9 cellular contexts compared by ENCODE assay signal in the genomic region with DNA sequence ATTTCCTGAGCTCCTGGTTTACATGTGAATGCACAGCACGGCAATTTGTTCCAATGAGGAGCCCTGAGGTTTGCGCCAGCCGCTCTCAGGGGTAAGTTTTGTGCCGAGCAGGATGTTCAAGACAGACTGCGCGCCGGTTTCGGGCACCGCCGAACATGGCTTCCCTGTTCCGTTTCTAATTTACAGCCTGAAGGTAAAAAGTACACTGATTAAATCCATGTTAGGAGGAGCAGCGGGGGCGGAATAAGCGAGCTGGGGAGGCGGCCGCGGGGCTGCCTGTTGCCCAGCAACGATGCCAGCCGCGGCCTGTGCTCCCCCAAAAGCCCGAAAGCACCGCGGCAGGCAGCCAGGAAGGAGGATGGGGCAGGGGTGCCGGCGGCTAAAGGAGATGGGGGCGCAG. TPM values are rescaled to one million over a fixed set of nuclear protein-coding genes. Genes with fewer than 3 reads are reported as not detected.
DNase-seq lines count a peak whose midpoint lies in the region; ATAC-seq and TF ChIP-seq lines count a peak whose summit lies in the region.
"Had no signal": no experiment of that assay in that cellular context is flagged by ENCODE, and none has a peak within 500 bp of the region (broad histone marks: within the 10 kb centered on the region; RNA-seq: fewer than 3 reads in every experiment).

No MANE protein-coding gene starts in this region.

- CTCF ChIA-PET in activated naive CD4-positive, alpha-beta T cell treated with anti-CD3 and anti-CD28 coated beads for 36 hours (lab: Charles Lee), result interaction anchor here (0.6 to 5.2 kb wide), 32 partner anchors 9 to 432 kb away, joined by 3 to 45 read pairs (median 6); a partner anchor contains a TSS

- H3K36me3 ChIP-seq in body of pancreas (replicated peaks in 1 of 2; ENCODE audit: insufficient read depth in 1 of 2, low read depth in 2 of 2), result no peaks in the 10 kb centered on the region
- H3K36me3 ChIP-seq: MG63 had no signal

- peak overlapping the region; percentile 100 for H3K27ac ChIP-seq in temporal lobe (ENCODE audit: low read depth, low read length)
- H3K27ac ChIP-seq in body of pancreas, result no peak overlapping the region

- peak; percentile 42 for DNase-seq in activated naive CD4-positive, alpha-beta T cell treated with anti-CD3 and anti-CD28 coated beads for 36 hours
- DNase-seq in activated naive CD4-positive, alpha-beta T cell treated with Interleukin-2 at 50 U/mL for 16 hours, result no peak
- DNase-seq in activated T-helper 1 cell treated with anti-CD3 and anti-CD28 coated beads, Interleukin-12 subunit alpha, Interleukin-12 subunit beta, Interleukin-2, Interleukin-4 antibody, amounts not matched to agents 30 ng/mL and 10 ng/mL and 1 ng/mL, durations not matched to agents 14 hours and 24 hours and 36 hours (ENCODE audit: low spot score), result no peak
- DNase-seq in left colon (no peak), GM19238 (ENCODE audit: insufficient read length, low spot score) (no peak), body of pancreas (no peak)

- H3K36me3 Mint-ChIP-seq in activated naive CD4-positive, alpha-beta T cell treated with anti-CD3 and anti-CD28 coated beads for 36 hours (ENCODE audit: low read depth), result no peaks in the 10 kb centered on the region
- H3K36me3 Mint-ChIP-seq in activated T-helper 1 cell treated with anti-CD3 and anti-CD28 coated beads, Interleukin-12 subunit alpha, Interleukin-12 subunit beta, Interleukin-2, Interleukin-4 antibody, amounts not matched to agents 30 ng/mL and 10 ng/mL and 1 ng/mL, durations not matched to agents 14 hours and 24 hours and 36 hours (ENCODE audit: low read depth), result no peaks in the 10 kb centered on the region

- H3K27me3 Mint-ChIP-seq in activated naive CD4-positive, alpha-beta T cell treated with anti-CD3 and anti-CD28 coated beads for 36 hours (ENCODE audit: low read depth), result peaks cover 24% of the 10 kb centered on the region
- peaks cover 42% of the 10 kb centered on the region for H3K27me3 Mint-ChIP-seq in activated T-helper 1 cell treated with anti-CD3 and anti-CD28 coated beads, Interleukin-12 subunit alpha, Interleukin-12 subunit beta, Interleukin-2, Interleukin-4 antibody, amounts not matched to agents 30 ng/mL and 10 ng/mL and 1 ng/mL, durations not matched to agents 14 hours and 24 hours and 36 hours (ENCODE audit: insufficient read depth)

- H3K9me3 ChIP-seq in body of pancreas, result no peaks in the 10 kb centered on the region
- H3K9me3 ChIP-seq: MG63 had no signal

- H3K9me3 Mint-ChIP-seq in activated naive CD4-positive, alpha-beta T cell treated with anti-CD3 and anti-CD28 coated beads for 36 hours, result no peaks in the 10 kb centered on the region
- no peaks in the 10 kb centered on the region for H3K9me3 Mint-ChIP-seq in activated T-helper 1 cell treated with anti-CD3 and anti-CD28 coated beads, Interleukin-12 subunit alpha, Interleukin-12 subunit beta, Interleukin-2, Interleukin-4 antibody, amounts not matched to agents 30 ng/mL and 10 ng/mL and 1 ng/mL, durations not matched to agents 14 hours and 24 hours and 36 hours

- WGBS in body of pancreas, 2 donors, result 41 to 63% methylated on average over 25 to 26 of the region's 26 CpGs

- intact Hi-C loops in activated naive CD4-positive, alpha-beta T cell treated with anti-CD3 and anti-CD28 coated beads for 36 hours (cut with micrococcal nuclease), result no loop called here
- intact Hi-C loops in activated T-helper 1 cell treated with anti-CD3 and anti-CD28 coated beads, Interleukin-12 subunit alpha, Interleukin-12 subunit beta, Interleukin-2, Interleukin-4 antibody, amounts not matched to agents 30 ng/mL and 10 ng/mL and 1 ng/mL, durations not matched to agents 14 hours and 24 hours and 36 hours (cut with micrococcal nuclease), result no loop called here
- intact Hi-C loops in left colon (cut with DNase I, micrococcal nuclease) (no loop called here), body of pancreas (cut with DNase I) (no loop called here)

- no peak for TF ChIP-seq POLR2A in body of pancreas (IDR thresholded peaks at IDR 0.05)

- TF ChIP-seq CTCF in body of pancreas (IDR thresholded peaks at IDR 0.05), result no peak

- H3K4me3 ChIP-seq in body of pancreas, result no peak overlapping the region
- H3K4me3 ChIP-seq: MG63 had no signal

- H3K27me3 ChIP-seq in body of pancreas, result no peaks in the 10 kb centered on the region
- H3K27me3 ChIP-seq: MG63 had no signal

- peaks cover 17% of the 10 kb centered on the region for H3K4me1 ChIP-seq in body of pancreas

- H3K4me1 Mint-ChIP-seq in activated naive CD4-positive, alpha-beta T cell treated with anti-CD3 and anti-CD28 coated beads for 36 hours (ENCODE audit: low read depth), result peaks cover 14% of the 10 kb centered on the region
- H3K4me1 Mint-ChIP-seq in activated T-helper 1 cell treated with anti-CD3 and anti-CD28 coated beads, Interleukin-12 subunit alpha, Interleukin-12 subunit beta, Interleukin-2, Interleukin-4 antibody, amounts not matched to agents 30 ng/mL and 10 ng/mL and 1 ng/mL, durations not matched to agents 14 hours and 24 hours and 36 hours (ENCODE audit: low read depth), result peaks cover 21% of the 10 kb centered on the region

- peak overlapping the region; percentile 33 for H3K4me3 Mint-ChIP-seq in activated naive CD4-positive, alpha-beta T cell treated with anti-CD3 and anti-CD28 coated beads for 36 hours
- H3K4me3 Mint-ChIP-seq in activated T-helper 1 cell treated with anti-CD3 and anti-CD28 coated beads, Interleukin-12 subunit alpha, Interleukin-12 subunit beta, Interleukin-2, Interleukin-4 antibody, amounts not matched to agents 30 ng/mL and 10 ng/mL and 1 ng/mL, durations not matched to agents 14 hours and 24 hours and 36 hours, result peak overlapping the region; percentile 30

- peak; percentile 10 for ATAC-seq in left colon
- no peak for ATAC-seq in HG02852 (IDR thresholded peaks at IDR 0.05; ENCODE audit: unreplicated experiment)
- ATAC-seq in body of pancreas, result no peak

- H3K27ac Mint-ChIP-seq in activated naive CD4-positive, alpha-beta T cell treated with anti-CD3 and anti-CD28 coated beads for 36 hours, result no peak overlapping the region
- no peak overlapping the region for H3K27ac Mint-ChIP-seq in activated T-helper 1 cell treated with anti-CD3 and anti-CD28 coated beads, Interleukin-12 subunit alpha, Interleukin-12 subunit beta, Interleukin-2, Interleukin-4 antibody, amounts not matched to agents 30 ng/mL and 10 ng/mL and 1 ng/mL, durations not matched to agents 14 hours and 24 hours and 36 hours

RNA-seq across cellular contexts. Expression of a gene that starts 6.4 kb away (rescaled TPM):
- total RNA-seq in activated naive CD4-positive, alpha-beta T cell treated with anti-CD3 and anti-CD28 coated beads for 36 hours, result not detected
- total RNA-seq in activated T-helper 1 cell treated with anti-CD3 and anti-CD28 coated beads, Interleukin-12 subunit alpha, Interleukin-12 subunit beta, Interleukin-2, Interleukin-4 antibody, amounts not matched to agents 30 ng/mL and 10 ng/mL and 1 ng/mL, durations not matched to agents 14 hours and 24 hours and 36 hours, result 0.47 and 0.54 TPM in 2 replicates
- total RNA-seq in left colon (10 to 100 TPM; 36.0 to 38.8 TPM), temporal lobe (4.7 TPM), body of pancreas (1 to 10 TPM; 7.3 to 9.6 TPM)

RNA-seq across cellular contexts. Expression of a gene that starts 11.0 kb away (rescaled TPM):
- total RNA-seq in activated naive CD4-positive, alpha-beta T cell treated with anti-CD3 and anti-CD28 coated beads for 36 hours, result under 1 TPM; 0.21 to 0.64 TPM
- 6.5 and 8.3 TPM in 2 replicates for total RNA-seq in activated T-helper 1 cell treated with anti-CD3 and anti-CD28 coated beads, Interleukin-12 subunit alpha, Interleukin-12 subunit beta, Interleukin-2, Interleukin-4 antibody, amounts not matched to agents 30 ng/mL and 10 ng/mL and 1 ng/mL, durations not matched to agents 14 hours and 24 hours and 36 hours
- total RNA-seq in left colon (10 to 100 TPM; 49.4 to 53.4 TPM), temporal lobe (2.2 TPM), body of pancreas (10 to 100 TPM; 19.5 to 27.4 TPM)

RNA-seq across cellular contexts. Expression of a gene that starts 42.4 kb away (rescaled TPM):
- total RNA-seq in activated naive CD4-positive, alpha-beta T cell treated with anti-CD3 and anti-CD28 coated beads for 36 hours, result 10 to 100 TPM; 24.9 to 29.2 TPM
- 45.8 and 46.2 TPM in 2 replicates for total RNA-seq in activated T-helper 1 cell treated with anti-CD3 and anti-CD28 coated beads, Interleukin-12 subunit alpha, Interleukin-12 subunit beta, Interleukin-2, Interleukin-4 antibody, amounts not matched to agents 30 ng/mL and 10 ng/mL and 1 ng/mL, durations not matched to agents 14 hours and 24 hours and 36 hours
- total RNA-seq in left colon (10 to 100 TPM; 58.7 to 59.6 TPM), temporal lobe (27.3 TPM), body of pancreas (10 to 100 TPM; 27.5 to 27.7 TPM)

RNA-seq across cellular contexts. Expression of a gene that starts 46.8 kb away (rescaled TPM):
- 1 to 10 TPM in 1 of 2 experiments, under 1 TPM in 1; 0.64 to 1.2 TPM for total RNA-seq in activated naive CD4-positive, alpha-beta T cell treated with anti-CD3 and anti-CD28 coated beads for 36 hours
- 0.32 and 0.57 TPM in 2 replicates for total RNA-seq in activated T-helper 1 cell treated with anti-CD3 and anti-CD28 coated beads, Interleukin-12 subunit alpha, Interleukin-12 subunit beta, Interleukin-2, Interleukin-4 antibody, amounts not matched to agents 30 ng/mL and 10 ng/mL and 1 ng/mL, durations not matched to agents 14 hours and 24 hours and 36 hours
- total RNA-seq in left colon (under 1 TPM; 0.09 to 0.50 TPM), temporal lobe (0.98 TPM), body of pancreas (under 1 TPM; 0.26 to 0.33 TPM)

RNA-seq across cellular contexts. Expression of a gene that starts 47.0 kb away (rescaled TPM):
- total RNA-seq in activated naive CD4-positive, alpha-beta T cell treated with anti-CD3 and anti-CD28 coated beads for 36 hours, result 100 to 1,000 TPM; 677 to 784 TPM
- 410 and 425 TPM in 2 replicates for total RNA-seq in activated T-helper 1 cell treated with anti-CD3 and anti-CD28 coated beads, Interleukin-12 subunit alpha, Interleukin-12 subunit beta, Interleukin-2, Interleukin-4 antibody, amounts not matched to agents 30 ng/mL and 10 ng/mL and 1 ng/mL, durations not matched to agents 14 hours and 24 hours and 36 hours
- total RNA-seq in left colon (100 to 1,000 TPM; 769 to 906 TPM), temporal lobe (76.2 TPM), body of pancreas (10 to 100 TPM; 55.3 to 84.4 TPM)
